29 cellular contexts compared by ENCODE assay signal in the genomic region with DNA sequence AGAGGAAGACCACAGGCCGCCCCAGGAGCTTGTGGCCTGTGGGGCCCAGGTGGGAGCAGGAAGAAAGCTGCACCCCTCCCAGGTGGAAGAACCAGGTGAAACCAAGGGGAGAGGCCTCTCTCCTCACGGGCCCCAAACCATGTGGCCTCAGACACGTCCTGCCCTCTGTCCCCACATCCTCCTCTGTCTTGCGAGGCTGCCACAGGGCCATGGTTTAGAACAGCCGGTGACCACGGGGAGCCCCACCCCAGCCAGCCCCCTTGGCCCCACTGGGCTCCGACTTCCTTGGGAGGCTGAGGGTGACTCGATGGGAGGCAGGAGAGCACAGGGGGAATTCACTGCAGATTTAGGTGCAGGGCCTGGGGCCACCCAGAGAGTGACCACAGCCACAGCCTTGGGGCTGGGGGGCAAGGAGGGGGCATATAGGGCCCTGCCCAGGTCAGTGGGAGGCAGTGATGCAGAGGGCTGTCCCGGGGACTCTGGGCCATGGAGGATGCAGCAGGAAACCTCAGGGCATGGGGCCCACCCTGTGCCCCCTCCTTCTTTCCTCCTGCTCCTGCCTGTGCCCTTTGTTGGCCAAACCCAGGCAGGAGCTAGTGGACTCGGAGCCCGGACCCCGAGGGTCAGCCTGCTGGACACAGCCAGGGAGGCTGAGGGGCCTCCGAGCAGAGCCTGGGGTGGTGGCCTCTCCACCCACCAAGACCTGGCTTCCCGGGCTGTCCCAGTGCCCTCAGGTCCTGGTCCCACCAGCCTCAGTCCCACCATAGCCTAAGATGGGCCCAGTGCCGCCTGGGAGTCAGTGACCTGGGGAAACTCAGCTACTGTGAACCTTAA.
DNase-seq lines count a peak whose midpoint lies in the region; ATAC-seq, FAIRE-seq and TF ChIP-seq lines count a peak whose summit lies in the region.
"Had no signal": no experiment of that assay in that cellular context is flagged by ENCODE, and none has a peak within 500 bp of the region (broad histone marks: within the 10 kb centered on the region; RNA-seq: fewer than 3 reads in every experiment).

No MANE protein-coding gene starts in this region.

- DNase-seq in Right ventricle myocardium superior = peak; percentile 30
- DNase-seq in right atrium auricular region (ENCODE audit: low spot score) = no peak
- no peak for DNase-seq in mesothelial cell of epicardium (ENCODE audit: low spot score in 2 of 2, unreplicated experiment in 2 of 2)
- DNase-seq in frontal cortex (ENCODE audit: low spot score in 2 of 2) = no peak
- DNase-seq: activated CD4-positive, alpha-beta T cell treated with anti-CD3 and anti-CD28 coated beads, Interleukin-2, amount 50 U/mL, for 1 hour; cerebellar nuclear complex; DND-41; heart left ventricle; NCI-H1417; NCI-H2107; NCI-H524; small intestine; stimulated activated CD4-positive, alpha-beta T cell treated with anti-CD3 and anti-CD28 coated beads, Interleukin-4, amount 100 ng/mL, for 24 hours; stimulated activated naive CD8-positive, alpha-beta T cell treated with anti-CD3 and anti-CD28 coated beads, Interleukin-15, Interleukin-2, amounts not matched to agents 100 U/mL and 50 U/mL, for 24 hours had no signal

- H3K27me3 ChIP-seq in right atrium auricular region = no peaks in the 10 kb centered on the region
- H3K27me3 ChIP-seq: ascending aorta had no signal

- no peaks in the 10 kb centered on the region for H3K9me3 ChIP-seq in right atrium auricular region
- H3K9me3 ChIP-seq: ascending aorta, heart left ventricle, mucosa of descending colon had no signal

- H3K27ac ChIP-seq in right atrium auricular region = no peak overlapping the region
- H3K27ac ChIP-seq: ascending aorta, heart left ventricle, SK-N-MC, VCaP had no signal

- no peaks in the 10 kb centered on the region for H3K4me1 ChIP-seq in right atrium auricular region
- H3K4me1 ChIP-seq: ascending aorta had no signal

- no peaks in the 10 kb centered on the region for H3K36me3 ChIP-seq in right atrium auricular region
- H3K36me3 ChIP-seq: ascending aorta, heart left ventricle had no signal

- no peak overlapping the region for H3K4me3 ChIP-seq in right atrium auricular region
- H3K4me3 ChIP-seq: ascending aorta, heart left ventricle, mucosa of descending colon, SK-N-MC had no signal

- peak overlapping the region; percentile 89 for H3K27ac Mint-ChIP-seq in mesothelial cell of epicardium
- H3K27ac Mint-ChIP-seq: activated naive CD8-positive, alpha-beta T cell; activated T-helper 1 cell treated with anti-CD3 and anti-CD28 coated beads, Interleukin-12 subunit alpha, Interleukin-12 subunit beta, Interleukin-2, Interleukin-4 antibody, amounts not matched to agents 30 ng/mL and 10 ng/mL and 1 ng/mL, durations not matched to agents 14 hours and 24 hours and 36 hours; B cell; T-helper 2 cell treated with Interferon-gamma antibody and Interleukin-4, amounts not matched to agents 5 μg/mL and 100 μg/mL, for 36 hours had no signal

- peak overlapping the region; percentile 33 for H3K4me3 Mint-ChIP-seq in mesothelial cell of epicardium
- H3K4me3 Mint-ChIP-seq: activated naive CD8-positive, alpha-beta T cell; activated T-helper 1 cell treated with anti-CD3 and anti-CD28 coated beads, Interleukin-12 subunit alpha, Interleukin-12 subunit beta, Interleukin-2, Interleukin-4 antibody, amounts not matched to agents 30 ng/mL and 10 ng/mL and 1 ng/mL, durations not matched to agents 14 hours and 24 hours and 36 hours; B cell; T-helper 2 cell treated with Interferon-gamma antibody and Interleukin-4, amounts not matched to agents 5 μg/mL and 100 μg/mL, for 36 hours had no signal

- peaks cover 3% of the 10 kb centered on the region for H3K27me3 Mint-ChIP-seq in mesothelial cell of epicardium (ENCODE audit: low read depth)

- H3K4me1 Mint-ChIP-seq in mesothelial cell of epicardium = peaks cover 31% of the 10 kb centered on the region

- ATAC-seq in Right ventricle myocardium superior (ENCODE audit: poor library complexity) (no peak), HG03460 (IDR thresholded peaks at IDR 0.05; ENCODE audit: unreplicated experiment) (peak; percentile 8), HG03139 (IDR thresholded peaks at IDR 0.05; ENCODE audit: unreplicated experiment) (no peak), HG03097 (IDR thresholded peaks at IDR 0.05; ENCODE audit: low FRiP score, unreplicated experiment) (no peak), HG03457 (IDR thresholded peaks at IDR 0.05; ENCODE audit: unreplicated experiment) (no peak)
- ATAC-seq: heart left ventricle; stimulated activated naive CD8-positive, alpha-beta T cell treated with anti-CD3 and anti-CD28 coated beads, Interleukin-15, Interleukin-2, amounts not matched to agents 100 U/mL and 50 U/mL, for 24 hours had no signal

- intact Hi-C loops in Right ventricle myocardium superior (cut with DNase I) = no loop called here

- no peaks in the 10 kb centered on the region for H3K36me3 Mint-ChIP-seq in mesothelial cell of epicardium
- H3K36me3 Mint-ChIP-seq: activated naive CD8-positive, alpha-beta T cell; IgD-negative memory B cell had no signal

- TF ChIP-seq CTCF in right atrium auricular region (IDR thresholded peaks at IDR 0.05) = no peak
- no peak for TF ChIP-seq CTCF in mesothelial cell of epicardium (IDR thresholded peaks at IDR 0.05; ENCODE audit: unreplicated experiment)

- H3K9me3 Mint-ChIP-seq in mesothelial cell of epicardium = no peaks in the 10 kb centered on the region
- H3K9me3 Mint-ChIP-seq: activated T-helper 1 cell treated with anti-CD3 and anti-CD28 coated beads, Interleukin-12 subunit alpha, Interleukin-12 subunit beta, Interleukin-2, Interleukin-4 antibody, amounts not matched to agents 30 ng/mL and 10 ng/mL and 1 ng/mL, durations not matched to agents 14 hours and 24 hours and 36 hours; IgD-negative memory B cell; neural crest cell; T-helper 2 cell treated with Interferon-gamma antibody and Interleukin-4, amounts not matched to agents 5 μg/mL and 100 μg/mL, for 36 hours had no signal

- FAIRE-seq in frontal cortex (lab: Jason Lieb, UNC) = no peak
- FAIRE-seq: GM12892, small intestine had no signal
